14 cellular contexts compared by ENCODE assay signal in the genomic region with DNA sequence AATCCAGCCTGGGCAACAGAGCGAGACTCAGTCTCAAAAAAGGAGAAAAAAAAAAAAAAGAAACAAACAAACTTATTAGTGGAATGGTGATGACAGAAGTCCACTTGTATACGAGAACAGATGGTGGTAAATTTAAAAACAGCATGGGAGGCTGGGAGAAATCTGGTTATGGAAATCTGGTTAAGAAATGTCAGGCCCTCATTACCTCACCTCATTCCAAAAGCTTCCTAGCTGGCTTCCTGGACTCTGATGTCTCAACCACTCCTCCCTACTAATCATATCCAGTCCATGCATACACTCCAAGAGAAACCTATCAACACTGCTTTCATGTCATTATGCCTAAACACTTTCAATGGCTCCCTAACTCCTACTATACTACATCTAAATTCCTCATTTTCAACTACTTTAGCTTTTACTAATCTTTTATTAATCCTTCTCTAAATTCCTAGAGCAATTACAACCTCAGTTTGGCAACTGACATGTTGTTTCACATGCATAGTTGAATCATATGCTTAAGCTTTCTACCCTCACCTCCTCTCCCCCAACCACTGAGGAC. TPM values are rescaled to one million over a fixed set of nuclear protein-coding genes. Genes with fewer than 3 reads are reported as not detected.
DNase-seq lines count a peak whose midpoint lies in the region; ATAC-seq and TF ChIP-seq lines count a peak whose summit lies in the region.
"Had no signal": no experiment of that assay in that cellular context is flagged by ENCODE, and none has a peak within 500 bp of the region (broad histone marks: within the 10 kb centered on the region; RNA-seq: fewer than 3 reads in every experiment).

No MANE protein-coding gene starts in this region.

- H3F3A ChIP-seq in GM23248 (ENCODE audit: insufficient read depth), result peaks cover 28% of the 10 kb centered on the region

- H3K4me1 Mint-ChIP-seq in brain, result peaks cover 58% of the 10 kb centered on the region

- H3K4me3 Mint-ChIP-seq in brain, result peak overlapping the region in 1 of 5 experiments; percentile 1
- H3K4me3 Mint-ChIP-seq: endodermal cell had no signal

- no peaks in the 10 kb centered on the region for H3K27me3 Mint-ChIP-seq in brain
- H3K27me3 Mint-ChIP-seq: CD4-positive, CD25-positive, alpha-beta regulatory T cell had no signal

- no peak overlapping the region for H3K9ac ChIP-seq in GM23248

- CTCF ChIA-PET in AG04449 (lab: Yijun Ruan, JAX), result interaction anchor here (1.0 to 1.2 kb wide), 3 partner anchors 18 to 108 kb away, joined by 3 to 6 read pairs (median 4); no protein-coding TSS in a partner anchor

- in situ Hi-C loops in GM23248 (cut with MboI), result no loop called here

- H3K27me3 ChIP-seq in GM23248 (replicated peaks; ENCODE audit: insufficient read depth), result no peaks in the 10 kb centered on the region
- H3K27me3 ChIP-seq in aorta (ENCODE audit: control insufficient read depth in 1 of 2, insufficient read depth in 2 of 2, low read length in 1 of 2), result no peaks in the 10 kb centered on the region

- H3K9me3 ChIP-seq in GM23248 (ENCODE audit: low read depth), result no peaks in the 10 kb centered on the region
- no peaks in the 10 kb centered on the region for H3K9me3 ChIP-seq in aorta (ENCODE audit: control insufficient read depth, low read length)
- H3K9me3 ChIP-seq: thoracic aorta had no signal

- DNase-seq in AG04449 (ENCODE audit: low read depth, low spot score) (peak; percentile 16), GM23248 (peak; percentile 85), hepatic stellate cell (ENCODE audit: low spot score) (peak; percentile 11), OCI-M2 (lab: John Stamatoyannopoulos, UW; ENCODE audit: unreplicated experiment) (no peak), aorta (no peak), HT-29 (ENCODE audit: low spot score) (no peak)
- DNase-seq: activated CD4-positive, alpha-beta T cell treated with anti-CD3 and anti-CD28 coated beads for 48 hours; activated naive CD4-positive, alpha-beta T cell treated with anti-CD3 and anti-CD28 coated beads, Interleukin-2, amount 50 U/mL, for 16 hours; endodermal cell; left colon had no signal

- H3K36me3 ChIP-seq in GM23248 (ENCODE audit: low read depth) (no peaks in the 10 kb centered on the region), aorta (ENCODE audit: control insufficient read depth in 1 of 2, insufficient read depth in 2 of 2, low read length in 1 of 2) (no peaks in the 10 kb centered on the region)
- H3K36me3 ChIP-seq: thoracic aorta had no signal

- H3K27ac ChIP-seq in GM23248 (peak overlapping the region; percentile 54), aorta (ENCODE audit: low read depth in 1 of 2, low read length in 2 of 2) (no peak overlapping the region)
- H3K27ac ChIP-seq: thoracic aorta had no signal

- H3K27ac Mint-ChIP-seq in brain, result peak overlapping the region in 4 of 5 experiments; percentile 40 to 55 (median 46)
- H3K27ac Mint-ChIP-seq: endodermal cell had no signal

- intact Hi-C loops in aorta (cut with DNase I), result no loop called here

- peaks cover 22% of the 10 kb centered on the region; the same call in 1 of the 2 replicates for H4K20me1 ChIP-seq in GM23248 (ENCODE audit: insufficient read depth)

- H3K4me3 ChIP-seq in AG04449 (ENCODE audit: low read depth, low read length), result no peak overlapping the region
- H3K4me3 ChIP-seq in GM23248, result no peak overlapping the region
- H3K4me3 ChIP-seq in aorta (ENCODE audit: low read length in 2 of 2), result no peak overlapping the region
- H3K4me3 ChIP-seq: thoracic aorta had no signal

- H2AFZ ChIP-seq in GM23248, result no peak overlapping the region

- H3K9me3 Mint-ChIP-seq in brain, result no peaks in the 10 kb centered on the region
- H3K9me3 Mint-ChIP-seq: CD4-positive, CD25-positive, alpha-beta regulatory T cell; endodermal cell had no signal

- H3K36me3 Mint-ChIP-seq in brain, result peaks cover 34% of the 10 kb centered on the region

- WGBS in GM23248 (ENCODE audit: low coverage in 1 of 2, low lambda C conversion rate in 2 of 2, missing lambda C conversion rate in 2 of 2), 2 experiments, result 43% methylated on average over 2 of the region's 2 CpGs
- 66 to 77% methylated on average over 2 of the region's 2 CpGs for WGBS in aorta, 2 donors

- TF ChIP-seq CTCF in AG04449 (IDR thresholded peaks at IDR 0.05; ENCODE audit: insufficient read depth, low read length, missing control alignments) (no peak), brain (conservative IDR thresholded peaks at IDR 0.05) (no peak)

- H3K4me2 ChIP-seq in GM23248 (ENCODE audit: unreplicated experiment), result peak overlapping the region; percentile 33

- POLR2A ChIA-PET in AG04449 (lab: Yijun Ruan, JAX), result no interaction called here

- no peak for ATAC-seq in GM21390 (IDR thresholded peaks at IDR 0.05; ENCODE audit: unreplicated experiment)
- no peak for ATAC-seq in aorta (ENCODE audit: low FRiP score)
- ATAC-seq: left colon had no signal

- H3K4me1 ChIP-seq in GM23248 (ENCODE audit: insufficient read depth), result peaks cover 32% of the 10 kb centered on the region
- H3K4me1 ChIP-seq in aorta (ENCODE audit: control insufficient read depth in 1 of 2, insufficient read depth in 2 of 2, low read length in 2 of 2), result peaks cover 4 to 11% of the 10 kb centered on the region in 2 donors

- H3K79me2 ChIP-seq in GM23248 (ENCODE audit: insufficient read depth), result peaks cover 85% of the 10 kb centered on the region

- H3K9me2 ChIP-seq in GM23248 (ENCODE audit: insufficient read depth), result no peaks in the 10 kb centered on the region

RNA-seq across cellular contexts. Expression of gene FOXJ3, which starts 52.9 kb away (rescaled TPM):
- 23.1 and 23.6 TPM in 2 replicates for total RNA-seq in GM23248 (2014; rRNA removed; shearing (Covaris generic))
- polyA plus RNA-seq in GM23248 (2016; fragmentation: Nextera tagmentation; extraction: Ambion mirVana) (15.9 and 16.3 TPM in 2 replicates), brain (ENCODE audit: insufficient read depth, low read depth, low replicate concordance) (44.2 TPM), aorta (10 to 100 TPM in 1 of 2 donors, 1 to 10 TPM in 1; 9.6 to 17.1 TPM)
- total RNA-seq in aorta, result 10 to 100 TPM; 44.4 to 64.2 TPM
- total RNA-seq in HT-29 (2014; rRNA removed; shearing (Covaris generic)), result 16.7 and 16.8 TPM in 2 replicates

Comparison
In these comparisons a context has a peak if more than half of its experiments do, and no peak if none do; other contexts are left out.
1. DNase-seq: peak in AG04449 (single experiment), GM23248 (single experiment) and hepatic stellate cell (single experiment); none in OCI-M2 (single experiment), aorta (0 of 2) and HT-29 (single experiment).